Comparison of ENCODE assay signal across 10 cellular contexts in the genomic region with DNA sequence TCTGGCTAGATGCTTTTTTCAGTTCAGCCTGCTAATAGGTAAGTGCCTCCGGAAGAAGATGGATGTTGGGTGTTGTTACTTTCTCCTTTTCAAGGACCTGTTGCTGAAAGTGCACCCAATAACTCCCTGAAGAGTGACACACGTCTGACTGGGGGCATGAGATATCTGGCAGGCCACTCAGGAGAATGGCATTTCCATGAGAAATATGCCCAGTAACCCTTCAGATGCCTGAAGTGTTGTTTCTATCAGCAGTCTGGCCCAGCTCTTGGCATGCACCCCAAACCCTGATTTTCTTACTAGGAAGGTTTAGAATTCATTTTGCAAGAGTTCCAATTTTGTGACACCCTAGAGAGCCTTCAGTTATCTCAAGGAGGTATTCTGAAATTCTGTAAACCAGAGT.
A peak's percentile ranks its signal among the peaks of the same experiment; 100 is the strongest.
DNase-seq lines count a peak whose midpoint lies in the region; ATAC-seq and TF ChIP-seq lines count a peak whose summit lies in the region.
"Had no signal": no experiment of that assay in that cellular context is flagged by ENCODE, and none has a peak within 500 bp of the region (broad histone marks: within the 10 kb centered on the region; RNA-seq: fewer than 3 reads in every experiment).

No MANE protein-coding gene starts in this region.

- peaks cover 0 to 6% (median 4%) of the 10 kb centered on the region in 3 donors for H3K36me3 Mint-ChIP-seq in CD8-positive, alpha-beta memory T cell
- H3K36me3 Mint-ChIP-seq in chondrocyte (ENCODE audit: low read depth) = no peaks in the 10 kb centered on the region

- peaks cover 65% of the 10 kb centered on the region for H3K4me1 ChIP-seq in CD8-positive, alpha-beta memory T cell (ENCODE audit: insufficient read depth, low read length)
- peaks cover 34% of the 10 kb centered on the region for H3K4me1 ChIP-seq in PC-3 (ENCODE audit: insufficient read depth, low read length)
- H3K4me1 ChIP-seq in mesodermal cell (ENCODE audit: control insufficient read depth, insufficient read depth, low read length, poor library complexity, severe bottlenecking) = peaks cover 52% of the 10 kb centered on the region

- 59 to 75% methylated on average over 2 of the region's 2 CpGs for WGBS in mesodermal cell (ENCODE audit: insufficient coverage in 2 of 2), 2 experiments

- H3K9me2 ChIP-seq in PC-3 (replicated peaks; ENCODE audit: low read length) = no peaks in the 10 kb centered on the region

- no TSS peak for BruUV-seq in PC-3 (replicated peaks; lab: Mats Ljungman, UMichigan)

- in situ Hi-C loops in GM13977 (cut with MboI; ENCODE audit: low pct_unique_long_range_greater_than_20kb, low sequenced_read_pairs, unreplicated experiment) = no loop called here

- no peak for TF ChIP-seq CTCF in PC-3 (conservative IDR thresholded peaks at IDR 0.05; ENCODE audit: low read depth, low read length)
- no peak for TF ChIP-seq CTCF in chondrocyte (IDR thresholded peaks at IDR 0.05)
- no peak for TF ChIP-seq CTCF in GM13977 (IDR thresholded peaks at IDR 0.05; ENCODE audit: extremely low read depth, insufficient read depth, missing control alignments)

- ATAC-seq in PC-3 = peak; percentile 60
- no peak for ATAC-seq in HG03139 (IDR thresholded peaks at IDR 0.05; ENCODE audit: unreplicated experiment)
- no peak for ATAC-seq in GM18498 (IDR thresholded peaks at IDR 0.05; ENCODE audit: unreplicated experiment)

- peak overlapping the region in 1 of 7 donors; percentile 2 for H3K4me3 Mint-ChIP-seq in CD8-positive, alpha-beta memory T cell
- H3K4me3 Mint-ChIP-seq in chondrocyte (ENCODE audit: unreplicated experiment) = peak overlapping the region; percentile 1
- H3K4me3 Mint-ChIP-seq: nephron had no signal

- CTCF ChIA-PET in CD8-positive, alpha-beta memory T cell (lab: Charles Lee) = interaction anchor here (0.7 to 1.0 kb wide), 2 partner anchors 12 to 1428 kb away, joined by 3 read pairs; no protein-coding TSS in a partner anchor
- CTCF ChIA-PET in PC-3 (lab: Charles Lee) (no interaction called here), HEK293T (lab: Yijun Ruan, JAX) (interaction anchor here (0.6 kb wide), 1 partner anchor 551 kb away, joined by 3 read pairs; no protein-coding TSS in a partner anchor)

- peak overlapping the region; percentile 48; the same call in 1 of the 2 replicates for H3K4me2 ChIP-seq in PC-3 (ENCODE audit: low read length)

- H3K4me3 ChIP-seq in CD8-positive, alpha-beta memory T cell (ENCODE audit: low read length) = no peak overlapping the region
- H3K4me3 ChIP-seq in PC-3 (ENCODE audit: low read length) (no peak overlapping the region), mesodermal cell (ENCODE audit: extremely low read depth, insufficient read depth, low read length, poor library complexity, severe bottlenecking) (no peak overlapping the region)

- no peaks in the 10 kb centered on the region for H3F3A ChIP-seq in PC-3 (ENCODE audit: low read length, unreplicated experiment)

- intact Hi-C loops in PC-3 (cut with micrococcal nuclease) = no loop called here

- H3K27ac Mint-ChIP-seq in CD8-positive, alpha-beta memory T cell = peak overlapping the region; percentile 21 to 92 (median 80)
- H3K27ac Mint-ChIP-seq in chondrocyte (ENCODE audit: unreplicated experiment) = peak overlapping the region; percentile 86
- H3K27ac Mint-ChIP-seq: nephron had no signal

- H3K9ac ChIP-seq in PC-3 (ENCODE audit: low read length) = no peak overlapping the region

- DNase-seq in CD8-positive, alpha-beta memory T cell = no peak
- DNase-seq in PC-3 = peak; percentile 73
- DNase-seq in chondrocyte (ENCODE audit: low spot score) = no peak
- DNase-seq in GM13977 (ENCODE audit: low spot score) = no peak
- DNase-seq in HEK293T (ENCODE audit: extremely low spot score) = no peak
- DNase-seq: NCI-H2081 treated with DMSO at 0.1 percent for 48 hours had no signal

- POLR2A ChIA-PET in CD8-positive, alpha-beta memory T cell (lab: Charles Lee) = interaction anchor here (0.7 to 1.5 kb wide), 2 partner anchors 8 to 51 kb away, joined by 3 to 9 read pairs; no protein-coding TSS in a partner anchor
- POLR2A ChIA-PET in PC-3 (lab: Charles Lee; ENCODE audit: unreplicated experiment) (no interaction called here), HEK293T (lab: Yijun Ruan, JAX) (no interaction called here)

- no peaks in the 10 kb centered on the region for H3K27me3 ChIP-seq in CD8-positive, alpha-beta memory T cell (ENCODE audit: insufficient read depth, low read length, poor library complexity, severe bottlenecking)
- H3K27me3 ChIP-seq in PC-3 (ENCODE audit: low read length) = no peaks in the 10 kb centered on the region

- peaks cover 97% of the 10 kb centered on the region for H3K79me2 ChIP-seq in PC-3 (ENCODE audit: low read length)

- H3K36me3 ChIP-seq in CD8-positive, alpha-beta memory T cell (ENCODE audit: insufficient read depth, low read length) = no peaks in the 10 kb centered on the region
- H3K36me3 ChIP-seq in PC-3 (ENCODE audit: low read depth, low read length) (no peaks in the 10 kb centered on the region; the same call in 1 of the 2 replicates), mesodermal cell (ENCODE audit: control insufficient read depth, insufficient read depth, low read length) (peaks cover 3% of the 10 kb centered on the region)

- H3K4me1 Mint-ChIP-seq in CD8-positive, alpha-beta memory T cell = peaks cover 76 to 92% (median 82%) of the 10 kb centered on the region in 3 donors
- H3K4me1 Mint-ChIP-seq in chondrocyte (ENCODE audit: low read depth) = peaks cover 77% of the 10 kb centered on the region

- no peaks in the 10 kb centered on the region for H3K9me3 ChIP-seq in CD8-positive, alpha-beta memory T cell (ENCODE audit: low read length)
- H3K9me3 ChIP-seq in PC-3 (ENCODE audit: low read length) = no peaks in the 10 kb centered on the region
- no peaks in the 10 kb centered on the region for H3K9me3 ChIP-seq in mesodermal cell (ENCODE audit: control insufficient read depth, low read length)

- no peak overlapping the region for H3K27ac ChIP-seq in CD8-positive, alpha-beta memory T cell (ENCODE audit: low read depth, low read length)
- H3K27ac ChIP-seq in PC-3 (ENCODE audit: low read length) = peak overlapping the region; percentile 33; the same call in 1 of the 2 replicates
- peak overlapping the region; percentile 30 for H3K27ac ChIP-seq in mesodermal cell (ENCODE audit: low read depth, low read length, severe bottlenecking)

- no peak overlapping the region for H2AFZ ChIP-seq in PC-3 (ENCODE audit: low read length)

- no peaks in the 10 kb centered on the region for H3K9me3 Mint-ChIP-seq in CD8-positive, alpha-beta memory T cell
- no peaks in the 10 kb centered on the region for H3K9me3 Mint-ChIP-seq in chondrocyte (ENCODE audit: low read depth)
- H3K9me3 Mint-ChIP-seq: nephron had no signal

- no peaks in the 10 kb centered on the region for H4K20me1 ChIP-seq in PC-3 (ENCODE audit: low read length)

- H3K27me3 Mint-ChIP-seq in CD8-positive, alpha-beta memory T cell = no peaks in the 10 kb centered on the region
- H3K27me3 Mint-ChIP-seq in chondrocyte (ENCODE audit: low read depth) = no peaks in the 10 kb centered on the region

TF ChIP-seq in HEK293T, 16 proteins besides CTCF, POLR2A, EP300 and RAD21:
- no peak for TF ChIP-seq NFRKB (IDR thresholded peaks at IDR 0.05)
- no peak for TF ChIP-seq ELF4 (IDR thresholded peaks at IDR 0.05)
- no peak for TF ChIP-seq CTBP1 (IDR thresholded peaks at IDR 0.05; ENCODE audit: borderline replicate concordance)
- TF ChIP-seq FOXK2 (IDR thresholded peaks at IDR 0.05) = no peak
- no peak for TF ChIP-seq HDGF (IDR thresholded peaks at IDR 0.05; ENCODE audit: borderline replicate concordance)
- no peak for TF ChIP-seq ZNF384 (IDR thresholded peaks at IDR 0.05)
- TF ChIP-seq FOXM1 (IDR thresholded peaks at IDR 0.05; ENCODE audit: borderline replicate concordance) = no peak
- TF ChIP-seq, protein P1, sequence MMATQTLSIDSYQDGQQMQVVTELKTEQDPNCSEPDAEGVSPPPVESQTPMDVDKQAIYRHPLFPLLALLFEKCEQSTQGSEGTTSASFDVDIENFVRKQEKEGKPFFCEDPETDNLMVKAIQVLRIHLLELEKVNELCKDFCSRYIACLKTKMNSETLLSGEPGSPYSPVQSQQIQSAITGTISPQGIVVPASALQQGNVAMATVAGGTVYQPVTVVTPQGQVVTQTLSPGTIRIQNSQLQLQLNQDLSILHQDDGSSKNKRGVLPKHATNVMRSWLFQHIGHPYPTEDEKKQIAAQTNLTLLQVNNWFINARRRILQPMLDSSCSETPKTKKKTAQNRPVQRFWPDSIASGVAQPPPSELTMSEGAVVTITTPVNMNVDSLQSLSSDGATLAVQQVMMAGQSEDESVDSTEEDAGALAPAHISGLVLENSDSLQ (IDR thresholded peaks at IDR 0.05) = no peak
- no peak for TF ChIP-seq L3MBTL2 (conservative IDR thresholded peaks at IDR 0.05)
- no peak for TF ChIP-seq TARDBP (IDR thresholded peaks at IDR 0.05)
- TF ChIP-seq SUZ12 (IDR thresholded peaks at IDR 0.05) = no peak
- TF ChIP-seq SP1 (IDR thresholded peaks at IDR 0.05) = no peak
- no peak for TF ChIP-seq LEF1 (IDR thresholded peaks at IDR 0.05; ENCODE audit: borderline replicate concordance)
- no peak for TF ChIP-seq FOXA1 (IDR thresholded peaks at IDR 0.05)
- no peak for TF ChIP-seq BHLHE40 (IDR thresholded peaks at IDR 0.05; ENCODE audit: borderline replicate concordance)
- TF ChIP-seq ARNT (IDR thresholded peaks at IDR 0.05) = no peak
TF ChIP-seq in HEK293T: peak in this region for 0.
